1 cellular context compared by ENCODE assay signal in the genomic region with DNA sequence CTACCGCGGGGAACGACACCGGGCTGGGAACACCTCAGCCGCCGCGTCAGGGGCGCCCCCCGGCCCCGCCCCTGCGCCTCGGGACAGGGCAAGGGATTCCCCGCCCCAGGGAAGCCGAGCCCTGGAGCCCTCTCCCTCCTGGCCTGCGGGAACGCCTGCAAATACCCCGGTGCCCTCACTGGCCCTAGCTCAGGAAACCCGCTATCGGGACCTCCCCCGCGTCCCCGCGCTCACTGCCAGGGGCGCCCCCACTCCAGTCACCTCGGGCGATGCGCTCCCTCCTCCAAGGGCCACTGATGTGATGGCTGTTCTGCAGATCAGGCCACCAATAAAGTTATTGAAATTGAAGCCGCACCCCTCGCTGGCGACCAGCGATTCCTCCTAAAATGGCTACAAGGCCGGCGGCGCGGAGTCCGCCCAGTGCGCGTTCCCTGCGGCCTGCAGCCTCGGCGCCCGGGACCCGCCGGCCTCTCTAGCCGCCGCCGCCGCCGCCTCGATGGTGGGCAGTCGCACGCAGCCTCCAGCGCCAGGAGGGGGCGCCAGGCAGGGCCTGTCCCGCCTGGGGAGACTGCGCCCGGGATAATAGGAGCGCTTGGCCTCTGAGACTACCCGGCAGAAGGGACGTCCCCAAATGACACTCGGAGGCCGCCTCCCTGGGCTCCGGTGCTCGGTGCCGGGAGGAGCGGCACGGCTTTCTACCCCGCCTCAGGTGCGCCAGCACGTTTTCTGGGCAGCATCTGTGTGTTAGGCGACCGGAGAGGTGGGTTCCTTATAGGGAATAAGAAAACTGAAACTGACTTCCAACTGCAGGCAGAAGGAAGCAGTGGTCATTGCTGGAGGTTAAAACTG.
TF ChIP-seq lines count a peak whose summit lies in the region.

A gene with protein sequence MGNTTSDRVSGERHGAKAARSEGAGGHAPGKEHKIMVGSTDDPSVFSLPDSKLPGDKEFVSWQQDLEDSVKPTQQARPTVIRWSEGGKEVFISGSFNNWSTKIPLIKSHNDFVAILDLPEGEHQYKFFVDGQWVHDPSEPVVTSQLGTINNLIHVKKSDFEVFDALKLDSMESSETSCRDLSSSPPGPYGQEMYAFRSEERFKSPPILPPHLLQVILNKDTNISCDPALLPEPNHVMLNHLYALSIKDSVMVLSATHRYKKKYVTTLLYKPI (minus strand): TSS at position 303 of the 849 bp plus-strand sequence. CDS start 326 bp downstream, outside the sequence.

TF ChIP-seq in K562, 482 proteins besides CTCF, POLR2A, EP300 and RAD21 (continued from another document and continues in another):
- TF ChIP-seq, protein P1, sequence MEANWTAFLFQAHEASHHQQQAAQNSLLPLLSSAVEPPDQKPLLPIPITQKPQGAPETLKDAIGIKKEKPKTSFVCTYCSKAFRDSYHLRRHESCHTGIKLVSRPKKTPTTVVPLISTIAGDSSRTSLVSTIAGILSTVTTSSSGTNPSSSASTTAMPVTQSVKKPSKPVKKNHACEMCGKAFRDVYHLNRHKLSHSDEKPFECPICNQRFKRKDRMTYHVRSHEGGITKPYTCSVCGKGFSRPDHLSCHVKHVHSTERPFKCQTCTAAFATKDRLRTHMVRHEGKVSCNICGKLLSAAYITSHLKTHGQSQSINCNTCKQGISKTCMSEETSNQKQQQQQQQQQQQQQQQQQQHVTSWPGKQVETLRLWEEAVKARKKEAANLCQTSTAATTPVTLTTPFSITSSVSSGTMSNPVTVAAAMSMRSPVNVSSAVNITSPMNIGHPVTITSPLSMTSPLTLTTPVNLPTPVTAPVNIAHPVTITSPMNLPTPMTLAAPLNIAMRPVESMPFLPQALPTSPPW (CRISPR knock-in tag; IDR thresholded peaks at IDR 0.05), result peak; percentile 94
- TF ChIP-seq NR1H2 (CRISPR knock-in tag; IDR thresholded peaks at IDR 0.05) (peak; percentile 43; the same call in 1 of the 2 replicates), SMARCA4 (IDR thresholded peaks at IDR 0.05) (no peak), JUND (IDR thresholded peaks at IDR 0.05; ENCODE audit: borderline replicate concordance, low read depth, low read length) (peak; percentile 37; the same call in 1 of the 2 replicates), JUND (tag; IDR thresholded peaks at IDR 0.05; ENCODE audit: borderline replicate concordance, low read depth, low read length) (no peak), ILF3 (IDR thresholded peaks at IDR 0.05; ENCODE audit: borderline replicate concordance) (0 out of 2 replicates have a peak, but pooled peaks have one; percentile 80), RNF2 (IDR thresholded peaks at IDR 0.05) (peak; percentile 40), CXXC5 (CRISPR knock-in tag; IDR thresholded peaks at IDR 0.05) (peak; percentile 93), PCBP1 (IDR thresholded peaks at IDR 0.05; ENCODE audit: low read depth, low read length, poor library complexity, severe bottlenecking) (peak; percentile 78), ETV5 (CRISPR knock-in tag; IDR thresholded peaks at IDR 0.05; ENCODE audit: low read depth) (peak; percentile 73; the same call in 1 of the 2 replicates), HIVEP1 (CRISPR knock-in tag; IDR thresholded peaks at IDR 0.05) (peak; percentile 26; the same call in 1 of the 2 replicates), ARNT (IDR thresholded peaks at IDR 0.05) (no peak), ZNF589 (CRISPR knock-in tag; IDR thresholded peaks at IDR 0.05; ENCODE audit: low read depth) (peak; percentile 89), FOS (IDR thresholded peaks at IDR 0.05; ENCODE audit: extremely low read depth, insufficient read length) (no peak), PHB (CRISPR knock-in tag; IDR thresholded peaks at IDR 0.05) (no peak), SP2 (IDR thresholded peaks at IDR 0.05; ENCODE audit: extremely low read depth, low read depth, low read length, poor library complexity, severe bottlenecking) (peak; percentile 94), LEF1 (IDR thresholded peaks at IDR 0.05) (no peak)
- TF ChIP-seq, protein P2, sequence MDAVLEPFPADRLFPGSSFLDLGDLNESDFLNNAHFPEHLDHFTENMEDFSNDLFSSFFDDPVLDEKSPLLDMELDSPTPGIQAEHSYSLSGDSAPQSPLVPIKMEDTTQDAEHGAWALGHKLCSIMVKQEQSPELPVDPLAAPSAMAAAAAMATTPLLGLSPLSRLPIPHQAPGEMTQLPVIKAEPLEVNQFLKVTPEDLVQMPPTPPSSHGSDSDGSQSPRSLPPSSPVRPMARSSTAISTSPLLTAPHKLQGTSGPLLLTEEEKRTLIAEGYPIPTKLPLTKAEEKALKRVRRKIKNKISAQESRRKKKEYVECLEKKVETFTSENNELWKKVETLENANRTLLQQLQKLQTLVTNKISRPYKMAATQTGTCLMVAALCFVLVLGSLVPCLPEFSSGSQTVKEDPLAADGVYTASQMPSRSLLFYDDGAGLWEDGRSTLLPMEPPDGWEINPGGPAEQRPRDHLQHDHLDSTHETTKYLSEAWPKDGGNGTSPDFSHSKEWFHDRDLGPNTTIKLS (IDR thresholded peaks at IDR 0.05; ENCODE audit: borderline replicate concordance, low read depth), result peak; percentile 76
- TF ChIP-seq, protein P3, sequence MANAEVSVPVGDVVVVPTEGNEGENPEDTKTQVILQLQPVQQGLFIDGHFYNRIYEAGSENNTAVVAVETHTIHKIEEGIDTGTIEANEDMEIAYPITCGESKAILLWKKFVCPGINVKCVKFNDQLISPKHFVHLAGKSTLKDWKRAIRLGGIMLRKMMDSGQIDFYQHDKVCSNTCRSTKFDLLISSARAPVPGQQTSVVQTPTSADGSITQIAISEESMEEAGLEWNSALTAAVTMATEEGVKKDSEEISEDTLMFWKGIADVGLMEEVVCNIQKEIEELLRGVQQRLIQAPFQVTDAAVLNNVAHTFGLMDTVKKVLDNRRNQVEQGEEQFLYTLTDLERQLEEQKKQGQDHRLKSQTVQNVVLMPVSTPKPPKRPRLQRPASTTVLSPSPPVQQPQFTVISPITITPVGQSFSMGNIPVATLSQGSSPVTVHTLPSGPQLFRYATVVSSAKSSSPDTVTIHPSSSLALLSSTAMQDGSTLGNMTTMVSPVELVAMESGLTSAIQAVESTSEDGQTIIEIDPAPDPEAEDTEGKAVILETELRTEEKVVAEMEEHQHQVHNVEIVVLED (CRISPR knock-in tag; IDR thresholded peaks at IDR 0.05), result peak; percentile 88
- TF ChIP-seq, protein P4, sequence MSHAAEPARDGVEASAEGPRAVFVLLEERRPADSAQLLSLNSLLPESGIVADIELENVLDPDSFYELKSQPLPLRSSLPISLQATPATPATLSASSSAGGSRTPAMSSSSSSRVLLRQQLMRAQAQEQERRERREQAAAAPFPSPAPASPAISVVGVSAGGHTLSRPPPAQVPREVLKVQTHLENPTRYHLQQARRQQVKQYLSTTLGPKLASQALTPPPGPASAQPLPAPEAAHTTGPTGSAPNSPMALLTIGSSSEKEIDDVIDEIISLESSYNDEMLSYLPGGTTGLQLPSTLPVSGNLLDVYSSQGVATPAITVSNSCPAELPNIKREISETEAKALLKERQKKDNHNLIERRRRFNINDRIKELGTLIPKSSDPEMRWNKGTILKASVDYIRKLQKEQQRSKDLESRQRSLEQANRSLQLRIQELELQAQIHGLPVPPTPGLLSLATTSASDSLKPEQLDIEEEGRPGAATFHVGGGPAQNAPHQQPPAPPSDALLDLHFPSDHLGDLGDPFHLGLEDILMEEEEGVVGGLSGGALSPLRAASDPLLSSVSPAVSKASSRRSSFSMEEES (CRISPR knock-in tag; IDR thresholded peaks at IDR 0.05), result no peak
- TF ChIP-seq, protein P5, sequence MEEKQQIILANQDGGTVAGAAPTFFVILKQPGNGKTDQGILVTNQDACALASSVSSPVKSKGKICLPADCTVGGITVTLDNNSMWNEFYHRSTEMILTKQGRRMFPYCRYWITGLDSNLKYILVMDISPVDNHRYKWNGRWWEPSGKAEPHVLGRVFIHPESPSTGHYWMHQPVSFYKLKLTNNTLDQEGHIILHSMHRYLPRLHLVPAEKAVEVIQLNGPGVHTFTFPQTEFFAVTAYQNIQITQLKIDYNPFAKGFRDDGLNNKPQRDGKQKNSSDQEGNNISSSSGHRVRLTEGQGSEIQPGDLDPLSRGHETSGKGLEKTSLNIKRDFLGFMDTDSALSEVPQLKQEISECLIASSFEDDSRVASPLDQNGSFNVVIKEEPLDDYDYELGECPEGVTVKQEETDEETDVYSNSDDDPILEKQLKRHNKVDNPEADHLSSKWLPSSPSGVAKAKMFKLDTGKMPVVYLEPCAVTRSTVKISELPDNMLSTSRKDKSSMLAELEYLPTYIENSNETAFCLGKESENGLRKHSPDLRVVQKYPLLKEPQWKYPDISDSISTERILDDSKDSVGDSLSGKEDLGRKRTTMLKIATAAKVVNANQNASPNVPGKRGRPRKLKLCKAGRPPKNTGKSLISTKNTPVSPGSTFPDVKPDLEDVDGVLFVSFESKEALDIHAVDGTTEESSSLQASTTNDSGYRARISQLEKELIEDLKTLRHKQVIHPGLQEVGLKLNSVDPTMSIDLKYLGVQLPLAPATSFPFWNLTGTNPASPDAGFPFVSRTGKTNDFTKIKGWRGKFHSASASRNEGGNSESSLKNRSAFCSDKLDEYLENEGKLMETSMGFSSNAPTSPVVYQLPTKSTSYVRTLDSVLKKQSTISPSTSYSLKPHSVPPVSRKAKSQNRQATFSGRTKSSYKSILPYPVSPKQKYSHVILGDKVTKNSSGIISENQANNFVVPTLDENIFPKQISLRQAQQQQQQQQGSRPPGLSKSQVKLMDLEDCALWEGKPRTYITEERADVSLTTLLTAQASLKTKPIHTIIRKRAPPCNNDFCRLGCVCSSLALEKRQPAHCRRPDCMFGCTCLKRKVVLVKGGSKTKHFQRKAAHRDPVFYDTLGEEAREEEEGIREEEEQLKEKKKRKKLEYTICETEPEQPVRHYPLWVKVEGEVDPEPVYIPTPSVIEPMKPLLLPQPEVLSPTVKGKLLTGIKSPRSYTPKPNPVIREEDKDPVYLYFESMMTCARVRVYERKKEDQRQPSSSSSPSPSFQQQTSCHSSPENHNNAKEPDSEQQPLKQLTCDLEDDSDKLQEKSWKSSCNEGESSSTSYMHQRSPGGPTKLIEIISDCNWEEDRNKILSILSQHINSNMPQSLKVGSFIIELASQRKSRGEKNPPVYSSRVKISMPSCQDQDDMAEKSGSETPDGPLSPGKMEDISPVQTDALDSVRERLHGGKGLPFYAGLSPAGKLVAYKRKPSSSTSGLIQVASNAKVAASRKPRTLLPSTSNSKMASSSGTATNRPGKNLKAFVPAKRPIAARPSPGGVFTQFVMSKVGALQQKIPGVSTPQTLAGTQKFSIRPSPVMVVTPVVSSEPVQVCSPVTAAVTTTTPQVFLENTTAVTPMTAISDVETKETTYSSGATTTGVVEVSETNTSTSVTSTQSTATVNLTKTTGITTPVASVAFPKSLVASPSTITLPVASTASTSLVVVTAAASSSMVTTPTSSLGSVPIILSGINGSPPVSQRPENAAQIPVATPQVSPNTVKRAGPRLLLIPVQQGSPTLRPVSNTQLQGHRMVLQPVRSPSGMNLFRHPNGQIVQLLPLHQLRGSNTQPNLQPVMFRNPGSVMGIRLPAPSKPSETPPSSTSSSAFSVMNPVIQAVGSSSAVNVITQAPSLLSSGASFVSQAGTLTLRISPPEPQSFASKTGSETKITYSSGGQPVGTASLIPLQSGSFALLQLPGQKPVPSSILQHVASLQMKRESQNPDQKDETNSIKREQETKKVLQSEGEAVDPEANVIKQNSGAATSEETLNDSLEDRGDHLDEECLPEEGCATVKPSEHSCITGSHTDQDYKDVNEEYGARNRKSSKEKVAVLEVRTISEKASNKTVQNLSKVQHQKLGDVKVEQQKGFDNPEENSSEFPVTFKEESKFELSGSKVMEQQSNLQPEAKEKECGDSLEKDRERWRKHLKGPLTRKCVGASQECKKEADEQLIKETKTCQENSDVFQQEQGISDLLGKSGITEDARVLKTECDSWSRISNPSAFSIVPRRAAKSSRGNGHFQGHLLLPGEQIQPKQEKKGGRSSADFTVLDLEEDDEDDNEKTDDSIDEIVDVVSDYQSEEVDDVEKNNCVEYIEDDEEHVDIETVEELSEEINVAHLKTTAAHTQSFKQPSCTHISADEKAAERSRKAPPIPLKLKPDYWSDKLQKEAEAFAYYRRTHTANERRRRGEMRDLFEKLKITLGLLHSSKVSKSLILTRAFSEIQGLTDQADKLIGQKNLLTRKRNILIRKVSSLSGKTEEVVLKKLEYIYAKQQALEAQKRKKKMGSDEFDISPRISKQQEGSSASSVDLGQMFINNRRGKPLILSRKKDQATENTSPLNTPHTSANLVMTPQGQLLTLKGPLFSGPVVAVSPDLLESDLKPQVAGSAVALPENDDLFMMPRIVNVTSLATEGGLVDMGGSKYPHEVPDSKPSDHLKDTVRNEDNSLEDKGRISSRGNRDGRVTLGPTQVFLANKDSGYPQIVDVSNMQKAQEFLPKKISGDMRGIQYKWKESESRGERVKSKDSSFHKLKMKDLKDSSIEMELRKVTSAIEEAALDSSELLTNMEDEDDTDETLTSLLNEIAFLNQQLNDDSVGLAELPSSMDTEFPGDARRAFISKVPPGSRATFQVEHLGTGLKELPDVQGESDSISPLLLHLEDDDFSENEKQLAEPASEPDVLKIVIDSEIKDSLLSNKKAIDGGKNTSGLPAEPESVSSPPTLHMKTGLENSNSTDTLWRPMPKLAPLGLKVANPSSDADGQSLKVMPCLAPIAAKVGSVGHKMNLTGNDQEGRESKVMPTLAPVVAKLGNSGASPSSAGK (IDR thresholded peaks at IDR 0.05), result peak; percentile 66
- TF ChIP-seq, protein P6, sequence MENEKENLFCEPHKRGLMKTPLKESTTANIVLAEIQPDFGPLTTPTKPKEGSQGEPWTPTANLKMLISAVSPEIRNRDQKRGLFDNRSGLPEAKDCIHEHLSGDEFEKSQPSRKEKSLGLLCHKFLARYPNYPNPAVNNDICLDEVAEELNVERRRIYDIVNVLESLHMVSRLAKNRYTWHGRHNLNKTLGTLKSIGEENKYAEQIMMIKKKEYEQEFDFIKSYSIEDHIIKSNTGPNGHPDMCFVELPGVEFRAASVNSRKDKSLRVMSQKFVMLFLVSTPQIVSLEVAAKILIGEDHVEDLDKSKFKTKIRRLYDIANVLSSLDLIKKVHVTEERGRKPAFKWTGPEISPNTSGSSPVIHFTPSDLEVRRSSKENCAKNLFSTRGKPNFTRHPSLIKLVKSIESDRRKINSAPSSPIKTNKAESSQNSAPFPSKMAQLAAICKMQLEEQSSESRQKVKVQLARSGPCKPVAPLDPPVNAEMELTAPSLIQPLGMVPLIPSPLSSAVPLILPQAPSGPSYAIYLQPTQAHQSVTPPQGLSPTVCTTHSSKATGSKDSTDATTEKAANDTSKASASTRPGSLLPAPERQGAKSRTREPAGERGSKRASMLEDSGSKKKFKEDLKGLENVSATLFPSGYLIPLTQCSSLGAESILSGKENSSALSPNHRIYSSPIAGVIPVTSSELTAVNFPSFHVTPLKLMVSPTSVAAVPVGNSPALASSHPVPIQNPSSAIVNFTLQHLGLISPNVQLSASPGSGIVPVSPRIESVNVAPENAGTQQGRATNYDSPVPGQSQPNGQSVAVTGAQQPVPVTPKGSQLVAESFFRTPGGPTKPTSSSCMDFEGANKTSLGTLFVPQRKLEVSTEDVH (IDR thresholded peaks at IDR 0.05; ENCODE audit: low read depth, partially characterized antibody), result peak; percentile 48
- TF ChIP-seq, protein P7, sequence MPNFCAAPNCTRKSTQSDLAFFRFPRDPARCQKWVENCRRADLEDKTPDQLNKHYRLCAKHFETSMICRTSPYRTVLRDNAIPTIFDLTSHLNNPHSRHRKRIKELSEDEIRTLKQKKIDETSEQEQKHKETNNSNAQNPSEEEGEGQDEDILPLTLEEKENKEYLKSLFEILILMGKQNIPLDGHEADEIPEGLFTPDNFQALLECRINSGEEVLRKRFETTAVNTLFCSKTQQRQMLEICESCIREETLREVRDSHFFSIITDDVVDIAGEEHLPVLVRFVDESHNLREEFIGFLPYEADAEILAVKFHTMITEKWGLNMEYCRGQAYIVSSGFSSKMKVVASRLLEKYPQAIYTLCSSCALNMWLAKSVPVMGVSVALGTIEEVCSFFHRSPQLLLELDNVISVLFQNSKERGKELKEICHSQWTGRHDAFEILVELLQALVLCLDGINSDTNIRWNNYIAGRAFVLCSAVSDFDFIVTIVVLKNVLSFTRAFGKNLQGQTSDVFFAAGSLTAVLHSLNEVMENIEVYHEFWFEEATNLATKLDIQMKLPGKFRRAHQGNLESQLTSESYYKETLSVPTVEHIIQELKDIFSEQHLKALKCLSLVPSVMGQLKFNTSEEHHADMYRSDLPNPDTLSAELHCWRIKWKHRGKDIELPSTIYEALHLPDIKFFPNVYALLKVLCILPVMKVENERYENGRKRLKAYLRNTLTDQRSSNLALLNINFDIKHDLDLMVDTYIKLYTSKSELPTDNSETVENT (CRISPR knock-in tag; IDR thresholded peaks at IDR 0.05), result peak; percentile 99
